Comparison of ENCODE assay signal across 17 cellular contexts in genomic region chr6:5761370-5761769, GRCh38.
"Had no signal": no experiment of that assay in that cellular context is flagged by ENCODE, and none has a peak within 500 bp of the region (broad histone marks: within the 10 kb centered on the region; RNA-seq: fewer than 3 reads in every experiment).

No MANE protein-coding gene starts in this region.

- H2AFZ ChIP-seq: neural progenitor cell, parathyroid adenoma had no signal

- H3K4me2 ChIP-seq: neural progenitor cell had no signal

- H3K36me3 ChIP-seq: heart right ventricle, neural progenitor cell, transverse colon had no signal

- FAIRE-seq: keratinocyte had no signal

- H3K9me3 ChIP-seq: heart right ventricle, transverse colon had no signal

- H3K79me2 ChIP-seq: parathyroid adenoma had no signal

- H3K9ac ChIP-seq: neural progenitor cell, parathyroid adenoma had no signal

- H3K4me1 ChIP-seq: foreskin keratinocyte, parathyroid adenoma, transverse colon had no signal

- DNase-seq: activated CD4-positive, alpha-beta T cell treated with anti-CD3 and anti-CD28 coated beads, Interleukin-2, amount 50 U/mL, for 4 hours; activated effector memory CD4-positive, alpha-beta T cell treated with Interleukin-2 at 50 U/mL for 16 hours; activated T-cell treated with anti-CD3 and anti-CD28 coated beads, Interleukin-2, amount 50 U/mL, for 24 hours; amygdala; effector memory CD8-positive, alpha-beta T cell; erythroblast; foreskin keratinocyte; heart right ventricle; retina; transverse colon had no signal

- H3K27me3 ChIP-seq: foreskin keratinocyte, heart right ventricle, neural progenitor cell, transverse colon had no signal

- H3K4me1 Mint-ChIP-seq: mesothelial cell of epicardium had no signal

- H3K36me3 Mint-ChIP-seq: mesothelial cell of epicardium had no signal

- H3K4me3 ChIP-seq: heart right ventricle, neural progenitor cell, skin epidermis, transverse colon had no signal

- H3K27me3 Mint-ChIP-seq: activated naive CD4-positive, alpha-beta T cell treated with anti-CD3 and anti-CD28 coated beads, Interleukin-2, amount 50 U/mL, for 24 hours; activated T-cell treated with anti-CD3 and anti-CD28 coated beads, Interleukin-2, amount 50 U/mL, for 24 hours; effector memory CD8-positive, alpha-beta T cell had no signal

- H3K27ac Mint-ChIP-seq: activated naive CD4-positive, alpha-beta T cell treated with anti-CD3 and anti-CD28 coated beads, Interleukin-2, amount 50 U/mL, for 24 hours; activated T-cell treated with anti-CD3 and anti-CD28 coated beads, Interleukin-2, amount 50 U/mL, for 24 hours; effector memory CD8-positive, alpha-beta T cell; mesothelial cell of epicardium; T-helper 2 cell treated with Interferon-gamma antibody and Interleukin-4, amounts not matched to agents 5 μg/mL and 100 μg/mL, for 36 hours had no signal

- H3K4me3 Mint-ChIP-seq: activated naive CD4-positive, alpha-beta T cell treated with anti-CD3 and anti-CD28 coated beads, Interleukin-2, amount 50 U/mL, for 24 hours; activated T-cell treated with anti-CD3 and anti-CD28 coated beads, Interleukin-2, amount 50 U/mL, for 24 hours; effector memory CD8-positive, alpha-beta T cell; mesothelial cell of epicardium; neural progenitor cell; T-helper 2 cell treated with Interferon-gamma antibody and Interleukin-4, amounts not matched to agents 5 μg/mL and 100 μg/mL, for 36 hours had no signal

- H3K9me3 Mint-ChIP-seq: activated naive CD4-positive, alpha-beta T cell treated with anti-CD3 and anti-CD28 coated beads, Interleukin-2, amount 50 U/mL, for 24 hours; activated T-cell treated with anti-CD3 and anti-CD28 coated beads, Interleukin-2, amount 50 U/mL, for 24 hours; effector memory CD8-positive, alpha-beta T cell had no signal

- H3K27ac ChIP-seq: foreskin keratinocyte, neural progenitor cell, parathyroid adenoma, skin epidermis, transverse colon had no signal

- ATAC-seq: effector memory CD8-positive, alpha-beta T cell; foreskin keratinocyte; heart right ventricle had no signal
